In the genomic region with DNA sequence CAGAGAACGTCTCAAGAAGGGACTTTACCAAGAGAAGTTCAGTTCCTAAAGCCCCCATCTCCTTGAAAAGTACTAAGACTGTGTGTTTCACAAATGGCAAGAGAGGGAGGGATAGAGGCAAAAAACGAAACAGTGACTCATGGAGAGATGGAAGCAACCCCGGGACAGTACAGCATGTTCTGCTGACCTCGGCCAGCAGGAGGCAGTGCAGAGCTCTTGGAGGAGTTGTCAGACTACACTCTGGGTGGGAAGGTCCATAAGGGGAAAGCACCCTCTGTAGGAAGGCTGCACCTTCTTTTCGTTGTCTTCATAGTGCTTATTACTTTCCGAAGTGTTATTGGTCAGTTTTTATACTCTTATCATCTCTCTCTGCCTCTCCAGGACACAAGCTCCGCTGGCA, we compare ENCODE assay signal across 8 cellular contexts.
DNase-seq lines count a peak whose midpoint lies in the region; ATAC-seq and TF ChIP-seq lines count a peak whose summit lies in the region.

No MANE protein-coding gene starts in this region.

- ATAC-seq in foreskin keratinocyte (peak; percentile 70), HG02981 (IDR thresholded peaks at IDR 0.05; ENCODE audit: unreplicated experiment) (no peak)

- no peak overlapping the region for H3K23ac ChIP-seq in H9 (ENCODE audit: insufficient read length, low read depth, low read length)

- H2AFZ ChIP-seq in H9 (ENCODE audit: low read length) (no peak overlapping the region), smooth muscle cell (ENCODE audit: low read depth) (no peak overlapping the region)

- no peak overlapping the region for H2BK120ac ChIP-seq in H9 (ENCODE audit: low read depth, low read length, poor library complexity, severe bottlenecking)

- DNase-seq in COLO829 (ENCODE audit: low spot score) (peak; percentile 63), H9 (peak; percentile 75), NT2/D1 (ENCODE audit: low read depth, low spot score) (peak; percentile 35), activated T-cell treated with anti-CD3 and anti-CD28 coated beads for 48 hours (ENCODE audit: low read depth) (peak; percentile 80), foreskin keratinocyte (peak in 1 of 2 donors; percentile 22), smooth muscle cell (lab: John Stamatoyannopoulos, UW; ENCODE audit: unreplicated experiment) (peak; percentile 2), prostate gland (ENCODE audit: low spot score) (no peak)

- no peak overlapping the region for H3T11ph ChIP-seq in H9 (ENCODE audit: low read length)

- H2BK12ac ChIP-seq in H9 (ENCODE audit: insufficient read length, low read depth, low read length): no peak overlapping the region

- intact Hi-C loops in prostate gland (cut with DNase I): loop anchor here (5.0 kb wide), 1 partner anchor 794 kb away; no protein-coding TSS in a partner anchor

- no peak overlapping the region for H3K18ac ChIP-seq in H9 (ENCODE audit: insufficient read length, low read depth, low read length)

- H3K27me3 Mint-ChIP-seq in H9 (ENCODE audit: low read depth): no peaks in the 10 kb centered on the region

- H3K56ac ChIP-seq in H9 (ENCODE audit: insufficient read length, low read depth, low read length): no peak overlapping the region

- H3K23me2 ChIP-seq in H9 (ENCODE audit: insufficient read length, low read depth, low read length, poor library complexity, severe bottlenecking): no peaks in the 10 kb centered on the region

- H3K4me3 ChIP-seq in NT2/D1 (ENCODE audit: insufficient read length, low read depth) (no peak overlapping the region), smooth muscle cell (no peak overlapping the region), prostate gland (no peak overlapping the region)

- H3K9me3 ChIP-seq in H9 (ENCODE audit: control insufficient read depth, low read depth, low read length) (no peaks in the 10 kb centered on the region), NT2/D1 (ENCODE audit: insufficient read depth, low read length) (no peaks in the 10 kb centered on the region), smooth muscle cell (replicated peaks; ENCODE audit: low read depth) (no peaks in the 10 kb centered on the region), prostate gland (no peaks in the 10 kb centered on the region)

- no peak overlapping the region for H4K8ac ChIP-seq in H9 (replicated peaks; ENCODE audit: insufficient read length, low read depth, low read length)

- no peak overlapping the region for H2BK20ac ChIP-seq in H9 (ENCODE audit: low read depth, low read length, poor library complexity, severe bottlenecking)

- WGBS in H9 (ENCODE audit: extremely low coverage, insufficient read length, low lambda C conversion rate): no CpG with 5 or more reads among the region's 7 CpGs
- WGBS in smooth muscle cell (ENCODE audit: low lambda C conversion rate): 58% methylated on average over 7 of the region's 7 CpGs
- 57% methylated on average over 7 of the region's 7 CpGs for WGBS in prostate gland

- no peak overlapping the region for H4K5ac ChIP-seq in H9 (ENCODE audit: insufficient read length, low read depth, low read length)

- H3K27me3 ChIP-seq in H9 (ENCODE audit: insufficient read depth, low read length) (no peaks in the 10 kb centered on the region), NT2/D1 (ENCODE audit: insufficient read depth, insufficient read length) (no peaks in the 10 kb centered on the region), foreskin keratinocyte (peaks cover 33% of the 10 kb centered on the region), smooth muscle cell (ENCODE audit: low read depth) (peaks cover 8% of the 10 kb centered on the region), prostate gland (replicated peaks; ENCODE audit: insufficient read depth) (peaks cover 2% of the 10 kb centered on the region)

- no peak overlapping the region for H2BK15ac ChIP-seq in H9 (ENCODE audit: low read depth, low read length)

- no peak overlapping the region for H4K91ac ChIP-seq in H9 (ENCODE audit: insufficient read length, low read depth, low read length)

- no peaks in the 10 kb centered on the region for H3K36me3 ChIP-seq in NT2/D1 (ENCODE audit: insufficient read depth, insufficient read length, low read length)
- H3K36me3 ChIP-seq in smooth muscle cell (ENCODE audit: low read depth): no peaks in the 10 kb centered on the region
- H3K36me3 ChIP-seq in prostate gland: no peaks in the 10 kb centered on the region

- no peaks in the 10 kb centered on the region for H3K36me3 Mint-ChIP-seq in H9 (ENCODE audit: insufficient read depth in 1 of 3, low read depth in 3 of 3)

- H3K79me1 ChIP-seq in H9 (ENCODE audit: insufficient read depth, low read depth, low read length, poor library complexity, severe bottlenecking): no peaks in the 10 kb centered on the region

- H3K4me2 ChIP-seq in H9 (ENCODE audit: insufficient read depth, insufficient read length, low read length) (no peak overlapping the region), smooth muscle cell (no peak overlapping the region)

- TF ChIP-seq POLR2A in prostate gland (IDR thresholded peaks at IDR 0.05): no peak

- peaks cover 7 to 16% of the 10 kb centered on the region in 2 experiments; a peak in 3 of 4 replicates for H3K4me1 Mint-ChIP-seq in H9

- H2BK5ac ChIP-seq in H9 (ENCODE audit: insufficient read length, low read length): no peak overlapping the region

- H3K79me2 ChIP-seq in H9 (ENCODE audit: insufficient read depth, low read length): no peaks in the 10 kb centered on the region
- H3K79me2 ChIP-seq in smooth muscle cell (ENCODE audit: low read depth): no peaks in the 10 kb centered on the region

- no peak overlapping the region for H3K4ac ChIP-seq in H9 (ENCODE audit: low read depth, low read length)

- no peaks in the 10 kb centered on the region for H4K20me1 ChIP-seq in H9 (ENCODE audit: control insufficient read depth, insufficient read depth, insufficient read length)
- H4K20me1 ChIP-seq in smooth muscle cell (ENCODE audit: low read depth): no peaks in the 10 kb centered on the region

- peaks cover 7% of the 10 kb centered on the region; the same call in 1 of the 2 replicates for H3K4me1 ChIP-seq in H9 (ENCODE audit: insufficient read depth, low read length)
- H3K4me1 ChIP-seq in NT2/D1 (ENCODE audit: insufficient read depth, insufficient read length): peaks cover 2% of the 10 kb centered on the region
- no peaks in the 10 kb centered on the region for H3K4me1 ChIP-seq in foreskin keratinocyte
- peaks cover 4% of the 10 kb centered on the region for H3K4me1 ChIP-seq in smooth muscle cell (ENCODE audit: low read depth)
- H3K4me1 ChIP-seq in prostate gland (replicated peaks): peaks cover 5% of the 10 kb centered on the region

- peak; percentile 89 for TF ChIP-seq CTCF in H9 (conservative IDR thresholded peaks at IDR 0.05)
- peak; percentile 65 for TF ChIP-seq CTCF in foreskin keratinocyte (conservative IDR thresholded peaks at IDR 0.05)
- TF ChIP-seq CTCF in smooth muscle cell (IDR thresholded peaks at IDR 0.05; ENCODE audit: borderline replicate concordance, insufficient read depth, poor library complexity, severe bottlenecking): peak; percentile 66
- TF ChIP-seq CTCF in prostate gland (IDR thresholded peaks at IDR 0.05): peak in 1 of 4 experiments; percentile 24

- H3F3A ChIP-seq in smooth muscle cell (ENCODE audit: low read depth): no peaks in the 10 kb centered on the region

- no peak overlapping the region for H2AK5ac ChIP-seq in H9 (ENCODE audit: insufficient read length, low read length)

- H3K9ac ChIP-seq in H9 (ENCODE audit: extremely low read depth, insufficient read length, low read length): no peak overlapping the region
- H3K9ac ChIP-seq in NT2/D1 (ENCODE audit: insufficient read length, low read depth): no peak overlapping the region
- H3K9ac ChIP-seq in smooth muscle cell (ENCODE audit: low read depth): no peak overlapping the region

- H3K27ac Mint-ChIP-seq in H9: no peak overlapping the region

- no peak overlapping the region for H3K4me3 Mint-ChIP-seq in H9

- H3K27ac ChIP-seq in H9 (ENCODE audit: insufficient read length, low read depth, low read length): no peak overlapping the region
- no peak overlapping the region for H3K27ac ChIP-seq in foreskin keratinocyte
- no peak overlapping the region for H3K27ac ChIP-seq in smooth muscle cell (ENCODE audit: low read depth)
- H3K27ac ChIP-seq in prostate gland: no peak overlapping the region

- no peaks in the 10 kb centered on the region for H3K9me3 Mint-ChIP-seq in H9

- no peak overlapping the region for H3K14ac ChIP-seq in H9 (ENCODE audit: insufficient read depth, low read length)
